Comparison of ENCODE assay signal across 8 cellular contexts in genomic region chr4:3462790-3463415, GRCh38. TPM values are rescaled to one million over a fixed set of nuclear protein-coding genes. Genes with fewer than 3 reads are reported as not detected.
DNase-seq lines count a peak whose midpoint lies in the region; ATAC-seq, FAIRE-seq and TF ChIP-seq lines count a peak whose summit lies in the region.

Gene DOK7 (plus strand): TSS chr4:3463306. CDS start chr4:3463376, 70 bp downstream.

- H3K27me3 ChIP-seq in iPS-18a (ENCODE audit: control insufficient read depth, insufficient read depth, low read length), result peaks cover 52% of the 10 kb centered on the region
- peaks cover 31% of the 10 kb centered on the region for H3K27me3 ChIP-seq in smooth muscle cell (ENCODE audit: low read depth)
- H3K27me3 ChIP-seq in CD8-positive, alpha-beta memory T cell (ENCODE audit: insufficient read depth, low read length, poor library complexity, severe bottlenecking), result peaks cover 13% of the 10 kb centered on the region

- H3K4me3 Mint-ChIP-seq in activated T-helper 17 cell treated with anti-CD3 and anti-CD28 coated beads, Interleukin-2, amount 50 U/mL, for 72 hours, result peak within 1 kb of the TSS; percentile 25
- H3K4me3 Mint-ChIP-seq in CD8-positive, alpha-beta memory T cell, result peak within 1 kb of the TSS in 2 of 7 donors; percentile 20 to 59

- H3K9me3 Mint-ChIP-seq in activated T-helper 17 cell treated with anti-CD3 and anti-CD28 coated beads, Interleukin-2, amount 50 U/mL, for 72 hours, result no peaks in the 10 kb centered on the region
- H3K9me3 Mint-ChIP-seq in CD8-positive, alpha-beta memory T cell, result no peaks in the 10 kb centered on the region

- intact Hi-C loops in posterior vena cava (cut with DNase I), result no loop called here

- no peaks in the 10 kb centered on the region for H3F3A ChIP-seq in smooth muscle cell (ENCODE audit: low read depth)

- no peaks in the 10 kb centered on the region for H3K4me1 Mint-ChIP-seq in activated T-helper 17 cell treated with anti-CD3 and anti-CD28 coated beads, Interleukin-2, amount 50 U/mL, for 72 hours
- no peaks in the 10 kb centered on the region for H3K4me1 Mint-ChIP-seq in CD8-positive, alpha-beta memory T cell

- TF ChIP-seq POLR2A in GM12891 (IDR thresholded peaks at IDR 0.05; ENCODE audit: low read depth, low read length), result no peak

- no peak within 1 kb of the TSS for H3K9ac ChIP-seq in iPS-18a (ENCODE audit: low read length)
- H3K9ac ChIP-seq in smooth muscle cell (ENCODE audit: low read depth), result no peak within 1 kb of the TSS

- H3K36me3 ChIP-seq in iPS-18a (ENCODE audit: control insufficient read depth, low read depth, low read length) (no peaks in the 10 kb centered on the region), smooth muscle cell (ENCODE audit: low read depth) (no peaks in the 10 kb centered on the region)
- H3K36me3 ChIP-seq in CD8-positive, alpha-beta memory T cell (ENCODE audit: insufficient read depth, low read length), result no peaks in the 10 kb centered on the region

- H3K27ac ChIP-seq in iPS-18a (ENCODE audit: low read length) (no peak within 1 kb of the TSS), smooth muscle cell (ENCODE audit: low read depth) (no peak within 1 kb of the TSS)
- H3K27ac ChIP-seq in CD8-positive, alpha-beta memory T cell (ENCODE audit: low read depth, low read length), result no peak within 1 kb of the TSS

- DNase-seq in GM12891 (ENCODE audit: insufficient read length, low spot score), result no peak
- no peak for DNase-seq in smooth muscle cell (lab: John Stamatoyannopoulos, UW; ENCODE audit: unreplicated experiment)
- no peak for DNase-seq in CD8-positive, alpha-beta memory T cell
- no peak for DNase-seq in activated naive CD4-positive, alpha-beta T cell (lab: John Stamatoyannopoulos, UW)
- no peak for DNase-seq in stimulated activated CD4-positive, alpha-beta T cell treated with anti-CD3 and anti-CD28 coated beads, Interleukin-2, amount 100 ng/mL, for 48 hours
- no peak for DNase-seq in posterior vena cava (ENCODE audit: low spot score)

- POLR2A ChIA-PET in CD8-positive, alpha-beta memory T cell (lab: Charles Lee), result no interaction called here

- no peak for ATAC-seq in activated T-helper 17 cell treated with anti-CD3 and anti-CD28 coated beads, Interleukin-2, amount 50 U/mL, for 72 hours (replicated peaks)

- H2AFZ ChIP-seq in smooth muscle cell (ENCODE audit: low read depth), result no peak within 1 kb of the TSS

- WGBS in smooth muscle cell (ENCODE audit: low lambda C conversion rate), result 67% methylated on average over 4 of the region's 44 CpGs

- no peaks in the 10 kb centered on the region for H3K79me2 ChIP-seq in smooth muscle cell (ENCODE audit: low read depth)

- no peaks in the 10 kb centered on the region for H4K20me1 ChIP-seq in smooth muscle cell (ENCODE audit: low read depth)

- CTCF ChIA-PET in CD8-positive, alpha-beta memory T cell (lab: Charles Lee), result no interaction called here

- H3K4me2 ChIP-seq in smooth muscle cell, result peak within 1 kb of the TSS; percentile 92

- H3K4me3 ChIP-seq in iPS-18a (ENCODE audit: low read length) (peak within 1 kb of the TSS; percentile 30), smooth muscle cell (peak within 1 kb of the TSS; percentile 41)
- no peak within 1 kb of the TSS for H3K4me3 ChIP-seq in CD8-positive, alpha-beta memory T cell (ENCODE audit: low read length)

- H3K36me3 Mint-ChIP-seq in activated T-helper 17 cell treated with anti-CD3 and anti-CD28 coated beads, Interleukin-2, amount 50 U/mL, for 72 hours (ENCODE audit: low read depth), result no peaks in the 10 kb centered on the region
- H3K36me3 Mint-ChIP-seq in CD8-positive, alpha-beta memory T cell, result no peaks in the 10 kb centered on the region

- TF ChIP-seq CTCF in smooth muscle cell (IDR thresholded peaks at IDR 0.05; ENCODE audit: borderline replicate concordance, insufficient read depth, poor library complexity, severe bottlenecking), result no peak

- H3K9me3 ChIP-seq in iPS-18a (ENCODE audit: control insufficient read depth, low read depth, low read length), result no peaks in the 10 kb centered on the region
- H3K9me3 ChIP-seq in smooth muscle cell (replicated peaks; ENCODE audit: low read depth), result no peaks in the 10 kb centered on the region
- H3K9me3 ChIP-seq in CD8-positive, alpha-beta memory T cell (ENCODE audit: low read length), result no peaks in the 10 kb centered on the region

- H3K27me3 Mint-ChIP-seq in activated T-helper 17 cell treated with anti-CD3 and anti-CD28 coated beads, Interleukin-2, amount 50 U/mL, for 72 hours, result peaks cover 15% of the 10 kb centered on the region
- peaks cover 26 to 32% of the 10 kb centered on the region in 2 donors for H3K27me3 Mint-ChIP-seq in CD8-positive, alpha-beta memory T cell

- H3K4me1 ChIP-seq in iPS-18a (ENCODE audit: control insufficient read depth, low read depth, low read length), result no peaks in the 10 kb centered on the region
- H3K4me1 ChIP-seq in smooth muscle cell (ENCODE audit: low read depth), result no peaks in the 10 kb centered on the region
- H3K4me1 ChIP-seq in CD8-positive, alpha-beta memory T cell (ENCODE audit: insufficient read depth, low read length), result no peaks in the 10 kb centered on the region

- H3K27ac Mint-ChIP-seq in activated T-helper 17 cell treated with anti-CD3 and anti-CD28 coated beads, Interleukin-2, amount 50 U/mL, for 72 hours, result no peak within 1 kb of the TSS
- no peak within 1 kb of the TSS for H3K27ac Mint-ChIP-seq in CD8-positive, alpha-beta memory T cell

- FAIRE-seq in GM12891 (lab: Jason Lieb, UNC), result no peak

TF ChIP-seq in GM12891, 5 proteins besides CTCF, POLR2A, EP300 and RAD21:
- TF ChIP-seq PAX5 (IDR thresholded peaks at IDR 0.05; ENCODE audit: insufficient read depth, low read length, severe bottlenecking) (peak; percentile 47), TAF1 (IDR thresholded peaks at IDR 0.05; ENCODE audit: low read depth, low read length) (no peak)

RNA-seq across cellular contexts. Expression of gene DOK7, which starts in this region (rescaled TPM):
- 0.98 TPM for polyA plus RNA-seq in GM12891 (2012; ENCODE audit: low read depth, missing spikeins)
- not detected for total RNA-seq in activated T-helper 17 cell treated with anti-CD3 and anti-CD28 coated beads, Interleukin-2, amount 50 U/mL, for 72 hours
- not detected in 2 replicates for total RNA-seq in smooth muscle cell
- polyA plus RNA-seq in smooth muscle cell, result 1.4 TPM in 1 of 2 replicates, not detected in the other
- not detected for total RNA-seq in CD8-positive, alpha-beta memory T cell
- polyA plus RNA-seq in CD8-positive, alpha-beta memory T cell, result not detected
- under 1 TPM in 1 of 2 donors, not detected in 1; 0.14 TPM for total RNA-seq in posterior vena cava
